Comparison of ENCODE assay signal across 33 cellular contexts in genomic region chr4:40720351-40720750, GRCh38. TPM values are rescaled to one million over a fixed set of nuclear protein-coding genes. Genes with fewer than 3 reads are reported as not detected.
"Had no signal": no experiment of that assay in that cellular context is flagged by ENCODE, and none has a peak within 500 bp of the region (broad histone marks: within the 10 kb centered on the region; RNA-seq: fewer than 3 reads in every experiment).

No MANE protein-coding gene starts in this region.

- H3K4me3 ChIP-seq: adrenal gland, body of pancreas, cardiac muscle cell, coronary artery, dorsolateral prefrontal cortex had no signal

- H3K27ac ChIP-seq: body of pancreas, cardiac muscle cell, WERI-Rb-1 had no signal

- DNase-seq: activated B cell treated with CpG ODN at 0.5 μM for 24 hours; activated CD4-positive, alpha-beta memory T cell treated with anti-CD3 and anti-CD28 coated beads for 36 hours; activated CD4-positive, alpha-beta T cell treated with anti-CD3 and anti-CD28 coated beads, Interleukin-2, amount 50 U/mL, for 1 hour; activated CD8-positive, alpha-beta memory T cell treated with anti-CD3 and anti-CD28 coated beads, Interleukin-2, amount 10 ng/mL, durations not matched to agents 7 days and 5 days; activated CD8-positive, alpha-beta memory T cell treated with anti-CD3 and anti-CD28 coated beads, Interleukin-2, amount 50 U/mL, for 4 hours; activated CD8-positive, alpha-beta T cell treated with anti-CD3 and anti-CD28 coated beads, Interleukin-2, amount 10 ng/mL, durations not matched to agents 7 days and 5 days; activated gamma-delta T cell; activated naive CD4-positive, alpha-beta T cell; activated naive CD4-positive, alpha-beta T cell treated with anti-CD3 and anti-CD28 coated beads, Interleukin-2, amount 10 ng/mL, durations not matched to agents 7 days and 5 days; activated T-cell treated with anti-CD3 and anti-CD28 coated beads, Interleukin-2, amount 50 U/mL, for 1 hour; activated T-cell treated with anti-CD3 and anti-CD28 coated beads, Interleukin-2, amount 50 U/mL, for 48 hours; adrenal gland; amygdala; aorta; body of pancreas; central memory CD4-positive, alpha-beta T cell; dorsolateral prefrontal cortex; effector memory CD4-positive, alpha-beta T cell; endodermal cell; foreskin fibroblast; head of caudate nucleus; T-helper 1 cell; T-helper 17 cell; T1000; WERI-Rb-1 had no signal

- H3K9me3 ChIP-seq: adrenal gland, body of pancreas had no signal

- H3K27ac Mint-ChIP-seq: activated B cell treated with CpG ODN at 0.5 μM for 24 hours; activated CD4-positive, alpha-beta memory T cell treated with anti-CD3 and anti-CD28 coated beads for 36 hours; activated CD8-positive, alpha-beta memory T cell treated with anti-CD3 and anti-CD28 coated beads, Interleukin-2, amount 10 ng/mL, durations not matched to agents 7 days and 5 days; activated CD8-positive, alpha-beta T cell treated with anti-CD3 and anti-CD28 coated beads, Interleukin-2, amount 10 ng/mL, durations not matched to agents 7 days and 5 days; activated naive CD4-positive, alpha-beta T cell treated with anti-CD3 and anti-CD28 coated beads, Interleukin-2, amount 10 ng/mL, durations not matched to agents 7 days and 5 days; activated naive CD4-positive, alpha-beta T cell treated with anti-CD3 and anti-CD28 coated beads, Interleukin-2, amount 50 U/mL, for 72 hours; dendritic cell treated with granulocyte-macrophage colony-stimulating factor and Interleukin-4, amounts not matched to agents 40 ng/mL and 50 ng/mL, for 4 days; endodermal cell; T-helper 17 cell; T-helper 2 cell treated with Interferon-gamma antibody and Interleukin-4, amounts not matched to agents 5 μg/mL and 100 μg/mL, for 36 hours had no signal

- H3K4me1 ChIP-seq: adrenal gland had no signal

- H3K4me1 Mint-ChIP-seq: T-helper 17 cell had no signal

- H3K27me3 Mint-ChIP-seq: activated B cell treated with CpG ODN at 0.5 μM for 24 hours; dendritic cell treated with granulocyte-macrophage colony-stimulating factor and Interleukin-4, amounts not matched to agents 40 ng/mL and 50 ng/mL, for 4 days; T-helper 17 cell had no signal

- FAIRE-seq: frontal cortex had no signal

- H3K4me3 Mint-ChIP-seq: activated B cell treated with CpG ODN at 0.5 μM for 24 hours; activated CD4-positive, alpha-beta memory T cell treated with anti-CD3 and anti-CD28 coated beads for 36 hours; activated CD8-positive, alpha-beta memory T cell treated with anti-CD3 and anti-CD28 coated beads, Interleukin-2, amount 10 ng/mL, durations not matched to agents 7 days and 5 days; activated CD8-positive, alpha-beta T cell treated with anti-CD3 and anti-CD28 coated beads, Interleukin-2, amount 10 ng/mL, durations not matched to agents 7 days and 5 days; activated naive CD4-positive, alpha-beta T cell treated with anti-CD3 and anti-CD28 coated beads, Interleukin-2, amount 10 ng/mL, durations not matched to agents 7 days and 5 days; dendritic cell treated with granulocyte-macrophage colony-stimulating factor and Interleukin-4, amounts not matched to agents 40 ng/mL and 50 ng/mL, for 4 days; endodermal cell; T-helper 17 cell; T-helper 2 cell treated with Interferon-gamma antibody and Interleukin-4, amounts not matched to agents 5 μg/mL and 100 μg/mL, for 36 hours had no signal

- H3K27me3 ChIP-seq: adrenal gland, body of pancreas, cardiac muscle cell had no signal

- ATAC-seq: activated CD8-positive, alpha-beta memory T cell treated with anti-CD3 and anti-CD28 coated beads, Interleukin-2, amount 10 ng/mL, durations not matched to agents 7 days and 5 days; activated CD8-positive, alpha-beta T cell treated with anti-CD3 and anti-CD28 coated beads, Interleukin-2, amount 10 ng/mL, durations not matched to agents 7 days and 5 days; activated naive CD4-positive, alpha-beta T cell treated with anti-CD3 and anti-CD28 coated beads, Interleukin-2, amount 50 U/mL, for 72 hours; body of pancreas; esophagus mucosa; T-helper 17 cell had no signal

- H3K36me3 Mint-ChIP-seq: activated CD4-positive, alpha-beta memory T cell treated with anti-CD3 and anti-CD28 coated beads for 36 hours; activated naive CD4-positive, alpha-beta T cell treated with anti-CD3 and anti-CD28 coated beads, Interleukin-2, amount 50 U/mL, for 72 hours had no signal

- H3K36me3 ChIP-seq: adrenal gland, cardiac muscle cell, WERI-Rb-1 had no signal

- H3K9me3 Mint-ChIP-seq: activated B cell treated with CpG ODN at 0.5 μM for 24 hours; activated CD4-positive, alpha-beta memory T cell treated with anti-CD3 and anti-CD28 coated beads for 36 hours; activated naive CD4-positive, alpha-beta T cell treated with anti-CD3 and anti-CD28 coated beads, Interleukin-2, amount 10 ng/mL, durations not matched to agents 7 days and 5 days; activated naive CD4-positive, alpha-beta T cell treated with anti-CD3 and anti-CD28 coated beads, Interleukin-2, amount 50 U/mL, for 72 hours; dendritic cell treated with granulocyte-macrophage colony-stimulating factor and Interleukin-4, amounts not matched to agents 40 ng/mL and 50 ng/mL, for 4 days; endodermal cell; T-helper 2 cell treated with Interferon-gamma antibody and Interleukin-4, amounts not matched to agents 5 μg/mL and 100 μg/mL, for 36 hours had no signal

RNA-seq across cellular contexts. Expression of gene NSUN7, which starts 29.4 kb away (rescaled TPM):
- total RNA-seq: activated CD8-positive, alpha-beta memory T cell treated with anti-CD3 and anti-CD28 coated beads for 36 hours had no signal
